Comparison of ENCODE assay signal across 1 cellular context in the genomic region with DNA sequence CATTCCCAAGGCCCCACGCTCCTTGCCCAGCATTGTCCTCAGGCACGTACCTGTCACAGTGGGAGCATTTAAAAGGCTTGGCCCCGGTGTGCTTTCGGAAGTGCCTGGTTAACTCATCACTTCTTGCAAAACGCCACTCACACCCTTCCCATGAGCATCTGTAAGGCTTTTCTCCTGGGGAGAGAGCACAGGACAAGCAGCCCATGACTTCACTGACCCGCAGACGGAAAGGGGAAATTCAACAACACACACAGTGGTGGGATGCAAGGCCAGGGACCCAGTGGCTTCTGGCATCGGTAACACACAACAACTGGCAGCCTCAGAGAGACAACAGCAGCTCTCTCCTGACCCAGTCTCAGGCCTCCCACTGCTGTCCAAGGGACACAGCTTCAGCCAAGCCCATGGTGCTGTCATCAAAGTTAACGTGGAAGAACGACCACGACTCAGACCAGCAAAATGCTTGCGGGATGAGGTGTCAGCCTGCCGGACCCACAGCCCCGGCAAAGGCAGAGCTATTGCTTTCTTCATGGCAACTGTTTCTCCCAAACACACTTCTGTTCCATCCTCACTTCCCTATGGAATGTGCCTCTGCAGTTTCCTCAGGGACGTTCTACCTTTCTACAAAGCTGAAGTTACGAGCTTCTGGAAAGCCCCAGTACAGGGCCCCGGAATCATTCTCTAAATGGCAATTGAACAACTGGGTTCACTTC.
TF ChIP-seq lines count a peak whose summit lies in the region.

No MANE protein-coding gene starts in this region.

TF ChIP-seq in A549, 52 proteins besides CTCF, POLR2A, EP300 and RAD21 (continued from another document):
- TF ChIP-seq, protein P1, sequence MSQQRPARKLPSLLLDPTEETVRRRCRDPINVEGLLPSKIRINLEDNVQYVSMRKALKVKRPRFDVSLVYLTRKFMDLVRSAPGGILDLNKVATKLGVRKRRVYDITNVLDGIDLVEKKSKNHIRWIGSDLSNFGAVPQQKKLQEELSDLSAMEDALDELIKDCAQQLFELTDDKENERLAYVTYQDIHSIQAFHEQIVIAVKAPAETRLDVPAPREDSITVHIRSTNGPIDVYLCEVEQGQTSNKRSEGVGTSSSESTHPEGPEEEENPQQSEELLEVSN (IDR thresholded peaks at IDR 0.05; ENCODE audit: borderline replicate concordance, low read depth) = no peak
- TF ChIP-seq GATA3 (IDR thresholded peaks at IDR 0.05; ENCODE audit: borderline replicate concordance) = no peak
- TF ChIP-seq JUN (IDR thresholded peaks at IDR 0.05) = no peak
